Comparison of ENCODE assay signal across 8 cellular contexts in the genomic region with DNA sequence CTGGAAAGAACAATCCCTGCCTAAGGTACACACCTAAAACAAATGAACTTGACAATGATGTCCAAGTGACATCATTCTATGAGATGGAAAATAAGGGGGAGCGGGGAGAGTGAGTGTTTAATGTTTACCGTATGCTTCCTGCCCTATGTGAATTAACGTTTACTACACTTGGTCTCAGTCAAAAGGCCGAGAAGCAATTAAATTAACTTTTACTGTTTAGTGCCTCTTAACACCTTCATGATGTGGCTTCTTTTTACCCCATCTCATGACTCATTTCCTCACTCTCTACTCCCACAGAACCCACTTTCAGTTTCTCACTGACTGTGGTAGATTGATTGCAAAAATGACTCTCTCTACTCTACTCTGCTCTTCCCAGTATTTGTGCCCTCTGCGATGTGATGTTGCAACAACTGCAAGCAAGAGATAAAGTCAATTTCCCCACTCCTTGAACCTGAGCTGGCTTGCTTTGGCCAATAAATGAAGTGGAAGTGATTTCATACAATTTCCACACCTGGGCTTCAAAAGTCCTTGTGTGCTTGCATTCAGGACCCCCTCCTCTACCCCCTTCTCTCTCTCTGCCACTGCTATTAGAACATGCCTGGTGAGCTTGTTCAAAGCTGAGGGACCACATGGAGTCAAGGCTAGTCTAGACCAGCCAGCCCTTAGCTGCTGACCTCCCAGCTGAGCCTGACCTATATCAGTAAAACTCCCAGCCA. TPM values are rescaled to one million over a fixed set of nuclear protein-coding genes. Genes with fewer than 3 reads are reported as not detected.
A peak's percentile ranks its signal among the peaks of the same experiment; 100 is the strongest.
DNase-seq lines count a peak whose midpoint lies in the region; ATAC-seq, FAIRE-seq and TF ChIP-seq lines count a peak whose summit lies in the region.

No MANE protein-coding gene starts in this region.

- no peak overlapping the region for H3K4me3 Mint-ChIP-seq in astrocyte (ENCODE audit: unreplicated experiment)

- H3K4me1 Mint-ChIP-seq in astrocyte (ENCODE audit: low read depth, unreplicated experiment): peaks cover 22% of the 10 kb centered on the region

- peaks cover 25% of the 10 kb centered on the region for H3K27me3 ChIP-seq in astrocyte (ENCODE audit: insufficient read depth, low read length)
- H3K27me3 ChIP-seq in prostate gland (replicated peaks; ENCODE audit: insufficient read depth): no peaks in the 10 kb centered on the region

- 15% methylated on average over 5 of the region's 5 CpGs for WGBS in prostate gland

- H3K27me3 Mint-ChIP-seq in astrocyte (ENCODE audit: low read depth, unreplicated experiment): peaks cover 25% of the 10 kb centered on the region

- H3K4me3 ChIP-seq in astrocyte (ENCODE audit: insufficient read depth, low read depth, low read length) (no peak overlapping the region), prostate gland (no peak overlapping the region)

- H3K27ac Mint-ChIP-seq in astrocyte (ENCODE audit: unreplicated experiment): peak overlapping the region; percentile 10

- peak; percentile 100 for ATAC-seq in GM18517 (IDR thresholded peaks at IDR 0.05; ENCODE audit: unreplicated experiment)
- ATAC-seq in HG02938 (IDR thresholded peaks at IDR 0.05; ENCODE audit: unreplicated experiment): peak; percentile 100

- FAIRE-seq in astrocyte (lab: Jason Lieb, UNC): peak; percentile 87

- no peaks in the 10 kb centered on the region for H3K36me3 Mint-ChIP-seq in astrocyte (ENCODE audit: low read depth, unreplicated experiment)

- H3K27ac ChIP-seq in astrocyte (ENCODE audit: low read depth, low read length) (no peak overlapping the region), prostate gland (peak overlapping the region in 1 of 2 donors; percentile 33)

- H3K9ac ChIP-seq in astrocyte (ENCODE audit: low read length): no peak overlapping the region

- DNase-seq in AG08395 (ENCODE audit: low spot score) (peak; percentile 73), NOMO-1 (lab: John Stamatoyannopoulos, UW; ENCODE audit: unreplicated experiment in 2 of 2) (peak; percentile 90 to 99), astrocyte (ENCODE audit: low read depth) (peak; percentile 70), prostate gland (ENCODE audit: low spot score) (peak; percentile 18), midbrain (lab: John Stamatoyannopoulos, UW) (no peak), DMS 273 (lab: John Stamatoyannopoulos, UW; ENCODE audit: unreplicated experiment) (no peak)

- no peaks in the 10 kb centered on the region for H3K79me2 ChIP-seq in astrocyte (ENCODE audit: insufficient read depth, low read length)

- intact Hi-C loops in prostate gland (cut with DNase I): no loop called here

- H3K9me3 ChIP-seq in astrocyte (ENCODE audit: insufficient read depth, low read depth, low read length) (no peaks in the 10 kb centered on the region), prostate gland (no peaks in the 10 kb centered on the region)

- TF ChIP-seq CTCF in astrocyte (IDR thresholded peaks at IDR 0.05; ENCODE audit: insufficient read depth, low read depth, low read length) (no peak), prostate gland (IDR thresholded peaks at IDR 0.05) (no peak)

- no peaks in the 10 kb centered on the region for H3K4me1 ChIP-seq in astrocyte (ENCODE audit: insufficient read depth, low read length)
- no peaks in the 10 kb centered on the region for H3K4me1 ChIP-seq in prostate gland (replicated peaks)

- TF ChIP-seq POLR2A in prostate gland (IDR thresholded peaks at IDR 0.05): no peak

- H3K4me2 ChIP-seq in astrocyte (ENCODE audit: low read length): peak overlapping the region; percentile 29

- H3K36me3 ChIP-seq in astrocyte (ENCODE audit: insufficient read depth, low read length) (no peaks in the 10 kb centered on the region), prostate gland (no peaks in the 10 kb centered on the region)

- no peaks in the 10 kb centered on the region for H4K20me1 ChIP-seq in astrocyte (ENCODE audit: insufficient read depth, low read length)

- peaks cover 3% of the 10 kb centered on the region for H3K9me3 Mint-ChIP-seq in astrocyte (ENCODE audit: unreplicated experiment)

- H2AFZ ChIP-seq in astrocyte (ENCODE audit: low read depth, low read length): no peak overlapping the region

RNA-seq across cellular contexts. Expression of a gene that starts 11.6 kb away (rescaled TPM):
- total RNA-seq in astrocyte (24.8 and 30.5 TPM in 2 replicates), prostate gland (10 to 100 TPM; 37.6 to 55.7 TPM)

Comparison
In these comparisons a context has a peak if more than half of its experiments do, and no peak if none do; other contexts are left out.
1. DNase-seq: peak in AG08395 (single experiment), NOMO-1 (2 of 2), astrocyte (single experiment) and prostate gland (single experiment); none in midbrain (single experiment) and DMS 273 (single experiment).